18 cellular contexts compared by ENCODE assay signal in the genomic region with DNA sequence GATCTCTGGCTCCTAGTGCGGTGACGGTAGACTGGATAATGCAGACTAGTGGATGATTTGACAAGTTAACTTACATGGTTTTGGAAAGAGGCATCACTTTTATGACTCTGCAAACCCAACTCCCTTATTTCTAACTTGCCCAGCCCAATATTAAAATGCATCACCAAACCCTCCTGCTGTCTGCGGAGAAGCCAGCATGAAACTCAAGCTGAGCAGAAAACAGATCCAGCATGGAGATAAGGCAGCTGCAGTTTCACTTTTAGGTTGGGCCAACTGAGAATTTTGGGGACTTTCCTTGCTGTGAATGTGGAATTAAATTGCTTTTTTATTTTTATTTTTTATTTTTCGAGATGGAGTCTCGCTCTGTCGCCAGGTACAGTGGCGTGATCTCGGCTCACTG. TPM values are rescaled to one million over a fixed set of nuclear protein-coding genes. Genes with fewer than 3 reads are reported as not detected.
DNase-seq lines count a peak whose midpoint lies in the region; ATAC-seq, FAIRE-seq and TF ChIP-seq lines count a peak whose summit lies in the region.
"Had no signal": no experiment of that assay in that cellular context is flagged by ENCODE, and none has a peak within 500 bp of the region (broad histone marks: within the 10 kb centered on the region; RNA-seq: fewer than 3 reads in every experiment).

No MANE protein-coding gene starts in this region.

- peak overlapping the region; percentile 60 for H3K9ac ChIP-seq in keratinocyte (ENCODE audit: control insufficient read depth, extremely low read depth, insufficient read depth, low read length)

- dilution Hi-C loops in keratinocyte (cut with MboI; ENCODE audit: extremely low pct_ligation_motif_present, low sequenced_read_pairs): no loop called here

- CTCF ChIA-PET in activated CD8-positive, alpha-beta T cell treated with anti-CD3 and anti-CD28 coated beads, Interleukin-2, amount 10 ng/mL, durations not matched to agents 7 days and 5 days (lab: Charles Lee): interaction anchor here (0.7 kb wide), 1 partner anchor 245 kb away, joined by 3 read pairs; no protein-coding TSS in a partner anchor

- peaks cover 58% of the 10 kb centered on the region for H3K4me1 ChIP-seq in keratinocyte (ENCODE audit: control insufficient read depth, extremely low read depth, insufficient read depth, low read length)
- H3K4me1 ChIP-seq: right atrium auricular region had no signal

- no peak overlapping the region for H2AFZ ChIP-seq in keratinocyte (ENCODE audit: control insufficient read depth, low read length)

- no peaks in the 10 kb centered on the region for H3K9me3 ChIP-seq in keratinocyte (ENCODE audit: control insufficient read depth, low read depth, low read length)
- H3K9me3 ChIP-seq: right atrium auricular region had no signal

- H3K4me2 ChIP-seq in keratinocyte (ENCODE audit: control insufficient read depth, extremely low read depth, insufficient read depth, low read depth, low read length): peak overlapping the region; percentile 81

- POLR2A ChIA-PET in activated CD8-positive, alpha-beta T cell treated with anti-CD3 and anti-CD28 coated beads, Interleukin-2, amount 10 ng/mL, durations not matched to agents 7 days and 5 days (lab: Charles Lee): interaction anchor here (0.6 kb wide), 1 partner anchor 16 kb away, joined by 3 read pairs; no protein-coding TSS in a partner anchor

- peaks cover 13 to 28% of the 10 kb centered on the region in 2 experiments for H3K36me3 ChIP-seq in keratinocyte (ENCODE audit: control insufficient read depth in 2 of 2, extremely low read depth in 1 of 2, insufficient read depth in 2 of 2, low read length in 2 of 2)
- H3K36me3 ChIP-seq: right atrium auricular region had no signal

- no peaks in the 10 kb centered on the region for H4K20me1 ChIP-seq in keratinocyte (ENCODE audit: control insufficient read depth, extremely low read depth, insufficient read depth, low read length)

- no peak for DNase-seq in activated CD4-positive, CD25-positive, alpha-beta regulatory T cell (lab: John Stamatoyannopoulos, UW)
- no peak for DNase-seq in GM12891 (ENCODE audit: insufficient read length, low spot score)
- DNase-seq in activated CD8-positive, alpha-beta T cell treated with anti-CD3 and anti-CD28 coated beads, Interleukin-2, amount 10 ng/mL, durations not matched to agents 7 days and 5 days: no peak
- DNase-seq in keratinocyte (ENCODE audit: low read depth, low spot score): no peak
- DNase-seq in GM03348 (ENCODE audit: low spot score): no peak
- DNase-seq in NCI-H1694 treated with DMSO at 0.1 percent for 48 hours (lab: John Stamatoyannopoulos, UW): no peak
- DNase-seq in NOMO-1 treated with DMSO at 0.1 percent for 48 hours (lab: John Stamatoyannopoulos, UW; ENCODE audit: unreplicated experiment): no peak
- DNase-seq: 8988T, cerebellar nuclear complex, hippocampal formation had no signal

- no peaks in the 10 kb centered on the region for H3K36me3 Mint-ChIP-seq in activated CD8-positive, alpha-beta T cell treated with anti-CD3 and anti-CD28 coated beads, Interleukin-2, amount 10 ng/mL, durations not matched to agents 7 days and 5 days (ENCODE audit: low read depth)
- H3K36me3 Mint-ChIP-seq: activated naive CD4-positive, alpha-beta T cell treated with anti-CD3 and anti-CD28 coated beads, Interleukin-2, amount 50 U/mL, for 24 hours; CD8-positive, alpha-beta T cell had no signal

- no peak overlapping the region for H3K4me3 Mint-ChIP-seq in activated CD8-positive, alpha-beta T cell treated with anti-CD3 and anti-CD28 coated beads, Interleukin-2, amount 10 ng/mL, durations not matched to agents 7 days and 5 days
- H3K4me3 Mint-ChIP-seq: activated naive CD4-positive, alpha-beta T cell treated with anti-CD3 and anti-CD28 coated beads, Interleukin-2, amount 50 U/mL, for 24 hours; CD8-positive, alpha-beta T cell had no signal

- peaks cover 22% of the 10 kb centered on the region for H3K4me1 Mint-ChIP-seq in activated CD8-positive, alpha-beta T cell treated with anti-CD3 and anti-CD28 coated beads, Interleukin-2, amount 10 ng/mL, durations not matched to agents 7 days and 5 days (ENCODE audit: low read depth)

- H3K27ac ChIP-seq in keratinocyte (ENCODE audit: control insufficient read depth, insufficient read depth, low read length): peak overlapping the region; percentile 99
- H3K27ac ChIP-seq: right atrium auricular region, SK-N-MC, VCaP had no signal

- peaks cover 5% of the 10 kb centered on the region for H3K27me3 Mint-ChIP-seq in activated CD8-positive, alpha-beta T cell treated with anti-CD3 and anti-CD28 coated beads, Interleukin-2, amount 10 ng/mL, durations not matched to agents 7 days and 5 days (ENCODE audit: low read depth)
- H3K27me3 Mint-ChIP-seq: activated naive CD4-positive, alpha-beta T cell treated with anti-CD3 and anti-CD28 coated beads, Interleukin-2, amount 50 U/mL, for 24 hours had no signal

- H3K27ac Mint-ChIP-seq in activated CD8-positive, alpha-beta T cell treated with anti-CD3 and anti-CD28 coated beads, Interleukin-2, amount 10 ng/mL, durations not matched to agents 7 days and 5 days: no peak overlapping the region
- H3K27ac Mint-ChIP-seq: activated naive CD4-positive, alpha-beta T cell treated with anti-CD3 and anti-CD28 coated beads, Interleukin-2, amount 50 U/mL, for 24 hours; CD8-positive, alpha-beta T cell had no signal

- peaks cover 3% of the 10 kb centered on the region for H3K9me1 ChIP-seq in keratinocyte (ENCODE audit: control insufficient read depth, extremely low read depth, insufficient read depth, low read length)

- peak overlapping the region in 1 of 3 experiments; percentile 32 for H3K4me3 ChIP-seq in keratinocyte (ENCODE audit: control insufficient read depth in 2 of 3, extremely low read depth in 1 of 3, insufficient read depth in 2 of 3, low read depth in 1 of 3, low read length in 3 of 3)
- H3K4me3 ChIP-seq: right atrium auricular region, SK-N-MC had no signal

- no peaks in the 10 kb centered on the region for H3K9me3 Mint-ChIP-seq in activated CD8-positive, alpha-beta T cell treated with anti-CD3 and anti-CD28 coated beads, Interleukin-2, amount 10 ng/mL, durations not matched to agents 7 days and 5 days (ENCODE audit: insufficient read depth)
- H3K9me3 Mint-ChIP-seq: activated naive CD4-positive, alpha-beta T cell treated with anti-CD3 and anti-CD28 coated beads, Interleukin-2, amount 50 U/mL, for 24 hours; CD8-positive, alpha-beta T cell; nephron had no signal

- FAIRE-seq in GM12891 (lab: Jason Lieb, UNC) (no peak), keratinocyte (lab: Jason Lieb, UNC) (no peak)

- TF ChIP-seq CTCF in keratinocyte (optimal IDR thresholded peaks at IDR 0.05 in 1 of 3, IDR thresholded peaks at IDR 0.05 in 1 of 3, conservative IDR thresholded peaks at IDR 0.05 in 1 of 3; ENCODE audit: extremely low read depth in 1 of 3, insufficient read depth in 2 of 3, low read length in 3 of 3): no peak

- H3K27me3 ChIP-seq in keratinocyte (ENCODE audit: control insufficient read depth, extremely low read depth, insufficient read depth, low read length): no peaks in the 10 kb centered on the region
- H3K27me3 ChIP-seq: right atrium auricular region had no signal

- peaks cover 78% of the 10 kb centered on the region for H3K79me2 ChIP-seq in keratinocyte (ENCODE audit: control insufficient read depth, insufficient read depth, low read length)

- no peak for TF ChIP-seq POLR2A in GM12891 (IDR thresholded peaks at IDR 0.05; ENCODE audit: low read depth, low read length)

- peak; percentile 45 to 58 for ATAC-seq in activated CD4-positive, CD25-positive, alpha-beta regulatory T cell treated with anti-CD3 and anti-CD28 coated beads, Interleukin-2, amount 50 U/mL, for 24 hours
- peak; percentile 49 for ATAC-seq in activated CD8-positive, alpha-beta T cell treated with anti-CD3 and anti-CD28 coated beads, Interleukin-2, amount 10 ng/mL, durations not matched to agents 7 days and 5 days
- ATAC-seq: CD8-positive, alpha-beta T cell; HCT116 had no signal

TF ChIP-seq in GM12891, 5 proteins besides CTCF, POLR2A, EP300 and RAD21:
- TF ChIP-seq POLR2AphosphoS5 (IDR thresholded peaks at IDR 0.05; ENCODE audit: low read depth, low read length) (no peak), POU2F2 (IDR thresholded peaks at IDR 0.05; ENCODE audit: low read depth, low read length) (0 out of 2 replicates have a peak, but pooled peaks have one; percentile 23)

RNA-seq across cellular contexts. Expression of gene CDH1, which starts 27.8 kb away (rescaled TPM):
- 6.2 TPM for polyA plus RNA-seq in GM12891 (2012; ENCODE audit: low read depth, missing spikeins)
- not detected for total RNA-seq in activated CD8-positive, alpha-beta T cell treated with anti-CD3 and anti-CD28 coated beads, Interleukin-2, amount 10 ng/mL, durations not matched to agents 7 days and 5 days
- polyA plus RNA-seq in keratinocyte: 247 to 378 TPM (median 285 TPM) in 3 replicates
- 235 TPM for polyA plus RNA-seq in keratinocyte (2011; ENCODE audit: low read depth)
- polyA plus RNA-seq in keratinocyte (2011; cell fraction: cytosol; rRNA removed): 72.2 and 103 TPM in 2 replicates
- 746 and 761 TPM in 2 replicates for polyA plus RNA-seq in keratinocyte (2011; cell fraction: nucleus; rRNA removed)
- 259 and 286 TPM in 2 replicates for polyA plus RNA-seq in keratinocyte (2012; ENCODE audit: low replicate concordance)
- 372 to 655 TPM (median 505 TPM) in 3 replicates for polyA minus RNA-seq in keratinocyte
- polyA minus RNA-seq in keratinocyte (2011; cell fraction: cytosol; rRNA and poly(A)+ RNA removed): 399 TPM
- 732 and 1,291 TPM in 2 replicates for polyA minus RNA-seq in keratinocyte (2011; cell fraction: nucleus; rRNA and poly(A)+ RNA removed)
